In the genomic region with DNA sequence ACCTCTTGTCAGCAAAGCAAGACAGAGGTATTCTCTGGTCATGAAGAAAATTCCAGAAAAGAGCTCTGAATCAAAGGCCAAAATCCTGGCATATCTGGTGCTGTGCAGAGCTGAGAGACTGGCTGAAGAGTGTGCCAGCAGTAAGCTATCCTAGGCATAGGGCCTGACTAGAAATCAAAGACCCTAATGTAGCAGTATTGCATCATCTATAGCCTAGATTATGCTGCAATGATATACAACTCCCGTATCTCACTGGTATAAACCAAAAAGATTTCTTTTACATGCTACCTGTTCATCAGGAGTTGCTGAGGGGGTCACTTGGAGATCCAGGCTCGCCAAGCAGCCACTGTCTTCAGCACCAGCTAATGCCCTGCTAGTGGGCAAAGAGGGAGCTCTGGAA, we compare ENCODE assay signal across 1 cellular context.
TF ChIP-seq lines count a peak whose summit lies in the region.

No MANE protein-coding gene starts in this region.

TF ChIP-seq in SK-N-SH, 30 proteins besides CTCF, POLR2A, EP300 and RAD21:
- TF ChIP-seq YY1 (IDR thresholded peaks at IDR 0.05; ENCODE audit: low read depth) (no peak), FOXJ3 (CRISPR knock-in tag; IDR thresholded peaks at IDR 0.05) (no peak), POLR2AphosphoS5 (IDR thresholded peaks at IDR 0.05; ENCODE audit: low read depth, low read length) (no peak), MEF2A (IDR thresholded peaks at IDR 0.05; ENCODE audit: borderline replicate concordance, low read depth) (no peak), JUND (IDR thresholded peaks at IDR 0.05) (no peak)
- TF ChIP-seq, protein P1, sequence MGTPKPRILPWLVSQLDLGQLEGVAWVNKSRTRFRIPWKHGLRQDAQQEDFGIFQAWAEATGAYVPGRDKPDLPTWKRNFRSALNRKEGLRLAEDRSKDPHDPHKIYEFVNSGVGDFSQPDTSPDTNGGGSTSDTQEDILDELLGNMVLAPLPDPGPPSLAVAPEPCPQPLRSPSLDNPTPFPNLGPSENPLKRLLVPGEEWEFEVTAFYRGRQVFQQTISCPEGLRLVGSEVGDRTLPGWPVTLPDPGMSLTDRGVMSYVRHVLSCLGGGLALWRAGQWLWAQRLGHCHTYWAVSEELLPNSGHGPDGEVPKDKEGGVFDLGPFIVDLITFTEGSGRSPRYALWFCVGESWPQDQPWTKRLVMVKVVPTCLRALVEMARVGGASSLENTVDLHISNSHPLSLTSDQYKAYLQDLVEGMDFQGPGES (IDR thresholded peaks at IDR 0.05; ENCODE audit: low read depth, low read length), result no peak
- TF ChIP-seq, protein P2, sequence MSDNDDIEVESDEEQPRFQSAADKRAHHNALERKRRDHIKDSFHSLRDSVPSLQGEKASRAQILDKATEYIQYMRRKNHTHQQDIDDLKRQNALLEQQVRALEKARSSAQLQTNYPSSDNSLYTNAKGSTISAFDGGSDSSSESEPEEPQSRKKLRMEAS (IDR thresholded peaks at IDR 0.05; ENCODE audit: low read depth), result no peak
- TF ChIP-seq, protein P3, sequence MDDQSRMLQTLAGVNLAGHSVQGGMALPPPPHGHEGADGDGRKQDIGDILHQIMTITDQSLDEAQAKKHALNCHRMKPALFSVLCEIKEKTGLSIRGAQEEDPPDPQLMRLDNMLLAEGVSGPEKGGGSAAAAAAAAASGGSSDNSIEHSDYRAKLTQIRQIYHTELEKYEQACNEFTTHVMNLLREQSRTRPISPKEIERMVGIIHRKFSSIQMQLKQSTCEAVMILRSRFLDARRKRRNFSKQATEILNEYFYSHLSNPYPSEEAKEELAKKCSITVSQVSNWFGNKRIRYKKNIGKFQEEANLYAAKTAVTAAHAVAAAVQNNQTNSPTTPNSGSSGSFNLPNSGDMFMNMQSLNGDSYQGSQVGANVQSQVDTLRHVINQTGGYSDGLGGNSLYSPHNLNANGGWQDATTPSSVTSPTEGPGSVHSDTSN (IDR thresholded peaks at IDR 0.05), result no peak
TF ChIP-seq in SK-N-SH: peak in this region for 0.
